8 cellular contexts compared by ENCODE assay signal in genomic region chr3:129160891-129161859, GRCh38. TPM values are rescaled to one million over a fixed set of nuclear protein-coding genes. Genes with fewer than 3 reads are reported as not detected.
DNase-seq lines count a peak whose midpoint lies in the region; ATAC-seq and TF ChIP-seq lines count a peak whose summit lies in the region.

Gene ISY1, minus strand, starts transcription at chr3:129161063. Its CDS starts 88 bp downstream, at chr3:129160975.

- H3K4me3 ChIP-seq in Caco-2 (ENCODE audit: low read depth, low read length): peak within 1 kb of the TSS; percentile 59
- peak within 1 kb of the TSS; percentile 68 for H3K4me3 ChIP-seq in effector memory CD4-positive, alpha-beta T cell (ENCODE audit: insufficient read depth, low read depth, low read length, poor library complexity, severe bottlenecking)

- BruUV-seq in Caco-2 (replicated peaks; lab: Mats Ljungman, UMichigan): TSS peak; percentile 95

- H3K36me3 Mint-ChIP-seq in Caco-2 (ENCODE audit: insufficient read depth, unreplicated experiment) (peaks cover 47% of the 10 kb centered on the region), memory B cell (peaks cover 10% of the 10 kb centered on the region)

- CTCF ChIA-PET in Caco-2 (lab: Charles Lee): interaction anchor here (0.6 to 2.6 kb wide), 9 partner anchors 39 to 191 kb away, joined by 3 to 21 read pairs (median 6); partner anchors contain the start of genes COPG1 and RAB43

- POLR2A ChIA-PET in Caco-2 (lab: Charles Lee): interaction anchor here (0.6 to 2.1 kb wide), 7 partner anchors 13 to 108 kb away, joined by 3 to 4 read pairs (median 3); partner anchors contain the start of genes CNBP and COPG1

- ATAC-seq in memory B cell (ENCODE audit: low read depth): peak; percentile 79

- H3K27ac Mint-ChIP-seq in Caco-2 (ENCODE audit: unreplicated experiment) (peak within 1 kb of the TSS; percentile 99), memory B cell (peak within 1 kb of the TSS; percentile 99)

- peaks cover 12% of the 10 kb centered on the region for H3K4me1 Mint-ChIP-seq in Caco-2 (ENCODE audit: low read depth, unreplicated experiment)
- peaks cover 23% of the 10 kb centered on the region for H3K4me1 Mint-ChIP-seq in memory B cell

- H3K4me1 ChIP-seq in Caco-2: peaks cover 15% of the 10 kb centered on the region
- peaks cover 11% of the 10 kb centered on the region for H3K4me1 ChIP-seq in effector memory CD4-positive, alpha-beta T cell (ENCODE audit: control insufficient read depth, insufficient read depth, low read length, poor library complexity, severe bottlenecking)

- H3K4me3 Mint-ChIP-seq in Caco-2 (ENCODE audit: unreplicated experiment) (peak within 1 kb of the TSS; percentile 89), memory B cell (peak within 1 kb of the TSS; percentile 97)

- DNase-seq in Caco-2 (peak; percentile 90 to 91), GM20000 (ENCODE audit: low spot score) (peak; percentile 91), HT-29 (ENCODE audit: low spot score) (peak; percentile 99), memory B cell (ENCODE audit: low spot score in 2 of 2) (peak; percentile 81)
- peak; percentile 82 for DNase-seq in NK-92 treated with Interleukin-12 subunit alpha and Interleukin-12 subunit beta, amount 100 ng/mL, for 24 hours (lab: John Stamatoyannopoulos, UW)
- DNase-seq in activated CD8-positive, alpha-beta memory T cell treated with anti-CD3 and anti-CD28 coated beads for 24 hours: peak; percentile 94
- peak; percentile 82 to 85 (median 84) for DNase-seq in effector memory CD4-positive, alpha-beta T cell
- peak; percentile 72 for DNase-seq in stimulated activated CD8-positive, alpha-beta memory T cell treated with anti-CD3 and anti-CD28 coated beads, Interleukin-12 subunit alpha, Interleukin-12 subunit beta, amount 100 ng/mL, for 24 hours (ENCODE audit: extremely low read depth)

- H3K9me3 ChIP-seq in Caco-2: no peaks in the 10 kb centered on the region
- H3K9me3 ChIP-seq in effector memory CD4-positive, alpha-beta T cell (ENCODE audit: control insufficient read depth, low read length): no peaks in the 10 kb centered on the region

- H3K36me3 ChIP-seq in Caco-2 (ENCODE audit: control insufficient read depth, insufficient read depth, low read length): no peaks in the 10 kb centered on the region; the same call in 1 of the 2 replicates
- peaks cover 22% of the 10 kb centered on the region for H3K36me3 ChIP-seq in effector memory CD4-positive, alpha-beta T cell (ENCODE audit: control insufficient read depth, insufficient read depth, low read length)

- H3K9me3 Mint-ChIP-seq in Caco-2 (ENCODE audit: unreplicated experiment): no peaks in the 10 kb centered on the region
- no peaks in the 10 kb centered on the region for H3K9me3 Mint-ChIP-seq in memory B cell

- H3K27me3 Mint-ChIP-seq in Caco-2 (ENCODE audit: insufficient read depth, unreplicated experiment) (no peaks in the 10 kb centered on the region), memory B cell (no peaks in the 10 kb centered on the region)

- intact Hi-C loops in Caco-2 (cut with micrococcal nuclease; ENCODE audit: unreplicated experiment): loop anchor here (1.0 kb wide), 3 partner anchors 84 to 191 kb away; no protein-coding TSS in a partner anchor

- TF ChIP-seq CTCF in Caco-2 (IDR thresholded peaks at IDR 0.05; ENCODE audit: insufficient read depth in 1 of 2, low read depth in 1 of 2, low read length in 1 of 2, severe bottlenecking in 1 of 2, unreplicated experiment in 1 of 2) (peak; percentile 59 to 87), GM20000 (IDR thresholded peaks at IDR 0.05; ENCODE audit: extremely low read depth, missing control alignments) (peak; percentile 65)

- H3K27ac ChIP-seq in effector memory CD4-positive, alpha-beta T cell (ENCODE audit: insufficient read depth, low read length, poor library complexity, severe bottlenecking): peak within 1 kb of the TSS; percentile 95

- no peaks in the 10 kb centered on the region for H3K27me3 ChIP-seq in Caco-2 (replicated peaks; ENCODE audit: control insufficient read depth, insufficient read depth, low read length)
- H3K27me3 ChIP-seq in effector memory CD4-positive, alpha-beta T cell (replicated peaks; ENCODE audit: control insufficient read depth, insufficient read depth, low read length, poor library complexity, severe bottlenecking): no peaks in the 10 kb centered on the region

RNA-seq across cellular contexts. Expression of gene ISY1, which starts in this region (rescaled TPM):
- total RNA-seq in Caco-2 (2022): 35.6 and 37.6 TPM in 2 replicates
- 24.2 and 25.2 TPM in 2 replicates for total RNA-seq in HT-29 (2014; rRNA removed; shearing (Covaris generic))

Comparison
In these comparisons a context has a peak if more than half of its experiments do, and no peak if none do; other contexts are left out.
1. Peak in every context shown above with its lines: DNase-seq, ATAC-seq, H3K4me3 ChIP-seq and H3K27ac ChIP-seq.